26 cellular contexts compared by ENCODE assay signal in genomic region chr2:171514908-171515582, GRCh38.
"Had no signal": no experiment of that assay in that cellular context is flagged by ENCODE, and none has a peak within 500 bp of the region (broad histone marks: within the 10 kb centered on the region; RNA-seq: fewer than 3 reads in every experiment).

No MANE protein-coding gene starts in this region.

- H3K9ac ChIP-seq: neural progenitor cell had no signal

- ATAC-seq: left colon; lower lobe of right lung; natural killer cell; stimulated activated naive B cell treated with anti-CD40 and anti-IgM and Interleukin-4, amounts not matched to agents 10 μg/mL and 1 μg/mL and 100 μg/mL, for 72 hours; stimulated activated naive CD8-positive, alpha-beta T cell treated with anti-CD3 and anti-CD28 coated beads, Interleukin-15, Interleukin-2, amounts not matched to agents 100 U/mL and 50 U/mL, for 24 hours had no signal

- H3K9me3 ChIP-seq: left lung, lower lobe of right lung, neutrophil, right atrium auricular region, stomach, suprapubic skin, thoracic aorta, tibial nerve, uterus had no signal

- H3K36me3 ChIP-seq: left lung, lower lobe of right lung, neural progenitor cell, neutrophil, right atrium auricular region, stomach, suprapubic skin, thoracic aorta, tibial nerve, uterus had no signal

- FAIRE-seq: islet of Langerhans, kidney had no signal

- DNase-seq: hypothalamus; immature natural killer cell; kidney; left colon; left lung; lower lobe of right lung; naive B cell; natural killer cell; nephron progenitor cell; occipital lobe; stimulated activated CD4-positive, alpha-beta T cell treated with anti-CD3 and anti-CD28 coated beads, Interleukin-12 subunit alpha, Interleukin-12 subunit beta, amount 100 ng/mL, for 4 hours; stimulated activated CD4-positive, alpha-beta T cell treated with anti-CD3 and anti-CD28 coated beads, Interleukin-15, amount 100 ng/mL, for 24 hours; stimulated activated CD4-positive, alpha-beta T cell treated with anti-CD3 and anti-CD28 coated beads, Interleukin-2, amount 100 ng/mL, for 24 hours; stimulated activated CD4-positive, alpha-beta T cell treated with anti-CD3 and anti-CD28 coated beads, Interleukin-4, amount 100 ng/mL, for 1 hour; stimulated activated naive B cell treated with anti-CD40 and anti-IgM and Interleukin-4, amounts not matched to agents 10 μg/mL and 1 μg/mL and 100 μg/mL, for 72 hours; stimulated activated naive CD8-positive, alpha-beta T cell treated with anti-CD3 and anti-CD28 coated beads, Interleukin-15, Interleukin-2, amounts not matched to agents 100 U/mL and 50 U/mL, for 24 hours; stomach; uterus had no signal

- H3K4me1 ChIP-seq: lower lobe of right lung, stomach, tibial nerve, uterus had no signal

- H3K27ac ChIP-seq: left lung, lower lobe of right lung, neural progenitor cell, neutrophil, right atrium auricular region, skin epidermis, stomach, suprapubic skin, thoracic aorta, tibial nerve, uterus had no signal

- H3K27me3 ChIP-seq: left lung, neural progenitor cell, neutrophil, right atrium auricular region, stomach, suprapubic skin, tibial nerve, uterus had no signal

- H3K4me3 ChIP-seq: left lung, lower lobe of right lung, neural progenitor cell, right atrium auricular region, skin epidermis, stomach, suprapubic skin, thoracic aorta, tibial nerve, uterus had no signal
